In the genomic region with DNA sequence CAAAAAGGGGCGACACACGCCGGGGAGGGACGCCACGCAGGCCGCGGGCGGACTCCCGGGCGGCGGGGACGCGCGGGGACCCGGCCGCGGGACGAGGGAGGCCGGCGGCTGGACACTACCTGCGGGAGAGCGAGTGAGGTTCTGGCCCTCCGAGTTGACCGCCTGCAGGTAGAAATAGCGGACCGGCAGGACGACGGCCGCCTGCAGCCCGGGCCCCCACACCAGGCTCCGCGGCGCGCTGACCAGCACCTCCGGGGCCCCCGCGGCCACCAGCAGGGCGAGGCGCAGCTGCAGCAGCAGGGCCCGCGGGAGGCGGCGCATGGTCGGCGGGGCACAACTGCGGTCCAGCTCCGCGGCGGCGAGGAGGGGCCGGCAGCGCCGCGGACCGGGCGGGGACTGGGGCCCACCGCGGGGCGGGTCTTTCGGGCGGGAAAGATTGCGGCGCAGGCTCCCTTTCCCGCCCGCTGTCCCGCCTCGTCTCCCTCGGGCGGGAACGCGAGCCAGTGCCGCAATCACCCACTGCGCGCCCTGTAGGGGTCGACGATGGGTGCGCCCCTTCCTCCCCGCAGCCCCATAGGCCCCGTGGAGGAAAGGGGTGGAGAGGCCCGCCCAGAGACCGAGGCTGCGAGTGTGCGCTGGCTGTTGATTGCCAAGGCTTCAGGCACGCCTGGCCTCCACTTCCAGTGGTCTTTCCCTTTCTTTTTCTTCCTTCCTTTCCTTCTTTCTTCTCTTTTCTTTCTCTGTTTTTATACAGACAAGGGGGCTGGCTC, we compare ENCODE assay signal across 1 cellular context.
TF ChIP-seq lines count a peak whose summit lies in the region.

TSS of gene POGLUT3 (minus strand) at position 339 of the 770 bp plus-strand sequence. CDS start at position 321, 18 bp downstream.

TF ChIP-seq in K562, 482 proteins besides CTCF, POLR2A, EP300 and RAD21 (continued from another document and continues in another):
- TF ChIP-seq ZNF24 (IDR thresholded peaks at IDR 0.05) (peak; percentile 25; the same call in 1 of the 2 replicates), NFE2L1 (tag; IDR thresholded peaks at IDR 0.05; ENCODE audit: borderline replicate concordance, low read depth) (no peak), RFX5 (IDR thresholded peaks at IDR 0.05; ENCODE audit: low read depth, low read length) (no peak), CTCFL (IDR thresholded peaks at IDR 0.05; ENCODE audit: borderline replicate concordance, insufficient read depth, low read depth, low read length, poor library complexity, severe bottlenecking) (no peak), POU5F1 (IDR thresholded peaks at IDR 0.05; ENCODE audit: borderline replicate concordance, low read depth, low read length, partially characterized antibody) (no peak), JUND (IDR thresholded peaks at IDR 0.05; ENCODE audit: borderline replicate concordance, low read depth, low read length) (no peak), JUND (tag; IDR thresholded peaks at IDR 0.05; ENCODE audit: borderline replicate concordance, low read depth, low read length) (no peak; the same call in 2 of the 3 replicates), SMARCA5 (IDR thresholded peaks at IDR 0.05) (no peak), ZNF316 (IDR thresholded peaks at IDR 0.05) (no peak), ELF2 (CRISPR knock-in tag; IDR thresholded peaks at IDR 0.05) (no peak), ZNF717 (CRISPR knock-in tag; IDR thresholded peaks at IDR 0.05) (no peak), TAF1 (IDR thresholded peaks at IDR 0.05; ENCODE audit: control insufficient read depth, extremely low read depth, insufficient read depth, low read length, severe bottlenecking) (no peak), ZNF277 (CRISPR knock-in tag; IDR thresholded peaks at IDR 0.05; ENCODE audit: borderline replicate concordance) (no peak), NCOA4 (IDR thresholded peaks at IDR 0.05; ENCODE audit: partially characterized antibody) (no peak), TRIM25 (IDR thresholded peaks at IDR 0.05; ENCODE audit: borderline replicate concordance) (no peak), KDM5B (IDR thresholded peaks at IDR 0.05; ENCODE audit: insufficient replicate concordance, low read depth, low read length) (peak; percentile 70), TEAD2 (tag; IDR thresholded peaks at IDR 0.05) (no peak), KLF16 (IDR thresholded peaks at IDR 0.05) (no peak), DNMT1 (IDR thresholded peaks at IDR 0.05) (no peak), ZNF77 (CRISPR knock-in tag; IDR thresholded peaks at IDR 0.05) (no peak), CREB3L1 (IDR thresholded peaks at IDR 0.05; ENCODE audit: borderline replicate concordance, low read depth) (peak; percentile 61; the same call in 1 of the 2 replicates), ZNF830 (CRISPR knock-in tag; IDR thresholded peaks at IDR 0.05) (no peak), MEF2A (IDR thresholded peaks at IDR 0.05; ENCODE audit: control insufficient read depth, low read depth, low read length) (no peak), ZNF175 (CRISPR knock-in tag; IDR thresholded peaks at IDR 0.05; ENCODE audit: low read depth) (no peak), NKRF (IDR thresholded peaks at IDR 0.05; ENCODE audit: borderline replicate concordance) (no peak), ZNF76 (CRISPR knock-in tag; IDR thresholded peaks at IDR 0.05; ENCODE audit: borderline replicate concordance) (no peak), POLR3G (IDR thresholded peaks at IDR 0.05; ENCODE audit: extremely low read depth, insufficient read length, insufficient replicate concordance) (no peak), ZNF589 (CRISPR knock-in tag; IDR thresholded peaks at IDR 0.05; ENCODE audit: low read depth) (no peak), RAD51 (IDR thresholded peaks at IDR 0.05; ENCODE audit: borderline replicate concordance, low read depth) (no peak), ZBTB40 (IDR thresholded peaks at IDR 0.05) (peak; percentile 60; the same call in 1 of the 2 replicates), ZBTB40 (CRISPR knock-in tag; IDR thresholded peaks at IDR 0.05) (peak; percentile 58; the same call in 1 of the 2 replicates), ETV6 (IDR thresholded peaks at IDR 0.05; ENCODE audit: borderline replicate concordance in 1 of 2, low read depth in 2 of 2, low read length in 1 of 2) (no peak), ETV6 (CRISPR knock-in tag; IDR thresholded peaks at IDR 0.05; ENCODE audit: borderline replicate concordance) (peak; percentile 96; the same call in 1 of the 2 replicates), MTF1 (CRISPR knock-in tag; IDR thresholded peaks at IDR 0.05; ENCODE audit: borderline replicate concordance) (no peak)
- TF ChIP-seq, protein P1, sequence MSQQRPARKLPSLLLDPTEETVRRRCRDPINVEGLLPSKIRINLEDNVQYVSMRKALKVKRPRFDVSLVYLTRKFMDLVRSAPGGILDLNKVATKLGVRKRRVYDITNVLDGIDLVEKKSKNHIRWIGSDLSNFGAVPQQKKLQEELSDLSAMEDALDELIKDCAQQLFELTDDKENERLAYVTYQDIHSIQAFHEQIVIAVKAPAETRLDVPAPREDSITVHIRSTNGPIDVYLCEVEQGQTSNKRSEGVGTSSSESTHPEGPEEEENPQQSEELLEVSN (IDR thresholded peaks at IDR 0.05; ENCODE audit: borderline replicate concordance in 1 of 2, extremely low read depth in 1 of 2, insufficient read depth in 1 of 2, insufficient read length in 1 of 2, low read depth in 1 of 2, low read length in 1 of 2, poor library complexity in 1 of 2, severe bottlenecking in 1 of 2): peak; percentile 99
- TF ChIP-seq, protein P2, sequence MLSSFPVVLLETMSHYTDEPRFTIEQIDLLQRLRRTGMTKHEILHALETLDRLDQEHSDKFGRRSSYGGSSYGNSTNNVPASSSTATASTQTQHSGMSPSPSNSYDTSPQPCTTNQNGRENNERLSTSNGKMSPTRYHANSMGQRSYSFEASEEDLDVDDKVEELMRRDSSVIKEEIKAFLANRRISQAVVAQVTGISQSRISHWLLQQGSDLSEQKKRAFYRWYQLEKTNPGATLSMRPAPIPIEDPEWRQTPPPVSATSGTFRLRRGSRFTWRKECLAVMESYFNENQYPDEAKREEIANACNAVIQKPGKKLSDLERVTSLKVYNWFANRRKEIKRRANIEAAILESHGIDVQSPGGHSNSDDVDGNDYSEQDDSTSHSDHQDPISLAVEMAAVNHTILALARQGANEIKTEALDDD (IDR thresholded peaks at IDR 0.05): no peak
